In the genomic region with DNA sequence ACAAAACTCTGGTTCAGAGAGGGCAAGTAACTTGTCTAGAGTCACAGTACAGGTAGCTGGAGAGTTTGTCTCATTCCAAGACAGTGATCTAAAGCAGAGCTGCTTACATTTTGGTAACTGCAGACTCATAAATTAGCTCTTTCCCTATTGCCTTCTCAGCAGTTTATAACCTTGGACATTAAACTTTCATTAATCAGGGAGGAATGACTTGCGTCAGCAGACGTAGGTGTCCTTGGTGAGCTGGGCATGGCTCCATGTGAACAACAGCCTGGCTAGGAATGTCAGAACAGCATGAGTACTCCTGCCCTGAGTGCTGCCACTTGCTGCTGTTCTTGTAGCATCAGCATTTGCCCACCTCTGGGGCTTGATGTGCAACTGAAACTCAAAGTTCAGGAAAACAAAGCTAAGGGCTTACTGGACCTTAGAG, we compare ENCODE assay signal across 2 cellular contexts.
TF ChIP-seq lines count a peak whose summit lies in the region.

No MANE protein-coding gene starts in this region.

TF ChIP-seq in WTC11, 78 proteins besides CTCF, POLR2A, EP300 and RAD21:
- TF ChIP-seq GABPB1 (CRISPR knock-in tag; IDR thresholded peaks at IDR 0.05) (0 out of 2 replicates have a peak, but pooled peaks have one; percentile 30), ZNF512 (CRISPR knock-in tag; IDR thresholded peaks at IDR 0.05; ENCODE audit: borderline replicate concordance) (no peak)

TF ChIP-seq in liver, 16 proteins besides CTCF, POLR2A, EP300 and RAD21:
- TF ChIP-seq, protein P1, sequence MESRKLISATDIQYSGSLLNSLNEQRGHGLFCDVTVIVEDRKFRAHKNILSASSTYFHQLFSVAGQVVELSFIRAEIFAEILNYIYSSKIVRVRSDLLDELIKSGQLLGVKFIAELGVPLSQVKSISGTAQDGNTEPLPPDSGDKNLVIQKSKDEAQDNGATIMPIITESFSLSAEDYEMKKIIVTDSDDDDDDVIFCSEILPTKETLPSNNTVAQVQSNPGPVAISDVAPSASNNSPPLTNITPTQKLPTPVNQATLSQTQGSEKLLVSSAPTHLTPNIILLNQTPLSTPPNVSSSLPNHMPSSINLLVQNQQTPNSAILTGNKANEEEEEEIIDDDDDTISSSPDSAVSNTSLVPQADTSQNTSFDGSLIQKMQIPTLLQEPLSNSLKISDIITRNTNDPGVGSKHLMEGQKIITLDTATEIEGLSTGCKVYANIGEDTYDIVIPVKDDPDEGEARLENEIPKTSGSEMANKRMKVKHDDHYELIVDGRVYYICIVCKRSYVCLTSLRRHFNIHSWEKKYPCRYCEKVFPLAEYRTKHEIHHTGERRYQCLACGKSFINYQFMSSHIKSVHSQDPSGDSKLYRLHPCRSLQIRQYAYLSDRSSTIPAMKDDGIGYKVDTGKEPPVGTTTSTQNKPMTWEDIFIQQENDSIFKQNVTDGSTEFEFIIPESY (IDR thresholded peaks at IDR 0.05), result peak; percentile 81
- TF ChIP-seq GABPA (IDR thresholded peaks at IDR 0.05 in 1 of 2, conservative IDR thresholded peaks at IDR 0.05 in 1 of 2) (peak in 1 of 2 donors; percentile 51), YY1 (IDR thresholded peaks at IDR 0.05) (peak; percentile 95), JUND (IDR thresholded peaks at IDR 0.05) (peak; percentile 86 to 88), FOXA1 (IDR thresholded peaks at IDR 0.05) (peak; percentile 87), NR2F2 (IDR thresholded peaks at IDR 0.05) (peak; percentile 33), FOXA2 (IDR thresholded peaks at IDR 0.05) (peak; percentile 82), SP1 (IDR thresholded peaks at IDR 0.05) (peak; percentile 99), HNF4A (conservative IDR thresholded peaks at IDR 0.05) (peak; percentile 96 to 98), EGR1 (IDR thresholded peaks at IDR 0.05; ENCODE audit: low read depth in 2 of 2) (peak in 1 of 2 donors; percentile 85), HNF4G (IDR thresholded peaks at IDR 0.05) (peak; percentile 94), TAF1 (conservative IDR thresholded peaks at IDR 0.05) (peak; percentile 79), RXRA (IDR thresholded peaks at IDR 0.05) (peak; percentile 91 to 93)
- TF ChIP-seq, protein P2, sequence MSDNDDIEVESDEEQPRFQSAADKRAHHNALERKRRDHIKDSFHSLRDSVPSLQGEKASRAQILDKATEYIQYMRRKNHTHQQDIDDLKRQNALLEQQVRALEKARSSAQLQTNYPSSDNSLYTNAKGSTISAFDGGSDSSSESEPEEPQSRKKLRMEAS (IDR thresholded peaks at IDR 0.05), result peak; percentile 79
- TF ChIP-seq, protein P3, sequence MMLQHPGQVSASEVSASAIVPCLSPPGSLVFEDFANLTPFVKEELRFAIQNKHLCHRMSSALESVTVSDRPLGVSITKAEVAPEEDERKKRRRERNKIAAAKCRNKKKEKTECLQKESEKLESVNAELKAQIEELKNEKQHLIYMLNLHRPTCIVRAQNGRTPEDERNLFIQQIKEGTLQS (IDR thresholded peaks at IDR 0.05), result peak; percentile 91
- TF ChIP-seq, protein P4, sequence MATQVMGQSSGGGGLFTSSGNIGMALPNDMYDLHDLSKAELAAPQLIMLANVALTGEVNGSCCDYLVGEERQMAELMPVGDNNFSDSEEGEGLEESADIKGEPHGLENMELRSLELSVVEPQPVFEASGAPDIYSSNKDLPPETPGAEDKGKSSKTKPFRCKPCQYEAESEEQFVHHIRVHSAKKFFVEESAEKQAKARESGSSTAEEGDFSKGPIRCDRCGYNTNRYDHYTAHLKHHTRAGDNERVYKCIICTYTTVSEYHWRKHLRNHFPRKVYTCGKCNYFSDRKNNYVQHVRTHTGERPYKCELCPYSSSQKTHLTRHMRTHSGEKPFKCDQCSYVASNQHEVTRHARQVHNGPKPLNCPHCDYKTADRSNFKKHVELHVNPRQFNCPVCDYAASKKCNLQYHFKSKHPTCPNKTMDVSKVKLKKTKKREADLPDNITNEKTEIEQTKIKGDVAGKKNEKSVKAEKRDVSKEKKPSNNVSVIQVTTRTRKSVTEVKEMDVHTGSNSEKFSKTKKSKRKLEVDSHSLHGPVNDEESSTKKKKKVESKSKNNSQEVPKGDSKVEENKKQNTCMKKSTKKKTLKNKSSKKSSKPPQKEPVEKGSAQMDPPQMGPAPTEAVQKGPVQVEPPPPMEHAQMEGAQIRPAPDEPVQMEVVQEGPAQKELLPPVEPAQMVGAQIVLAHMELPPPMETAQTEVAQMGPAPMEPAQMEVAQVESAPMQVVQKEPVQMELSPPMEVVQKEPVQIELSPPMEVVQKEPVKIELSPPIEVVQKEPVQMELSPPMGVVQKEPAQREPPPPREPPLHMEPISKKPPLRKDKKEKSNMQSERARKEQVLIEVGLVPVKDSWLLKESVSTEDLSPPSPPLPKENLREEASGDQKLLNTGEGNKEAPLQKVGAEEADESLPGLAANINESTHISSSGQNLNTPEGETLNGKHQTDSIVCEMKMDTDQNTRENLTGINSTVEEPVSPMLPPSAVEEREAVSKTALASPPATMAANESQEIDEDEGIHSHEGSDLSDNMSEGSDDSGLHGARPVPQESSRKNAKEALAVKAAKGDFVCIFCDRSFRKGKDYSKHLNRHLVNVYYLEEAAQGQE (IDR thresholded peaks at IDR 0.05), result peak; percentile 92
